In genomic region chr4:134278675-134279074, GRCh38 we compare ENCODE assay signal across 1 cellular context.
A peak's percentile ranks its signal among the peaks of the same experiment; 100 is the strongest.
TF ChIP-seq lines count a peak whose summit lies in the region.

No MANE protein-coding gene starts in this region.

TF ChIP-seq in SK-N-SH treated with all-trans-retinoic acid at 6 μM for 48 hours, 23 proteins besides CTCF, POLR2A, EP300 and RAD21 (continued from another document):
- TF ChIP-seq TSHZ2 (CRISPR knock-in tag; IDR thresholded peaks at IDR 0.05) (no peak), PPARA (CRISPR knock-in tag; IDR thresholded peaks at IDR 0.05; ENCODE audit: borderline replicate concordance) (no peak), GLIS3 (CRISPR knock-in tag; IDR thresholded peaks at IDR 0.05) (no peak), POU6F1 (CRISPR knock-in tag; IDR thresholded peaks at IDR 0.05; ENCODE audit: borderline replicate concordance, low read depth) (peak; percentile 93; the same call in 1 of the 2 replicates), TCF4 (CRISPR knock-in tag; IDR thresholded peaks at IDR 0.05; ENCODE audit: borderline replicate concordance) (no peak), OSR1 (CRISPR knock-in tag; IDR thresholded peaks at IDR 0.05) (no peak), SNAI2 (CRISPR knock-in tag; IDR thresholded peaks at IDR 0.05) (no peak), BACH2 (CRISPR knock-in tag; IDR thresholded peaks at IDR 0.05; ENCODE audit: borderline replicate concordance) (no peak), CREB5 (CRISPR knock-in tag; IDR thresholded peaks at IDR 0.05; ENCODE audit: low read depth) (no peak)
